7 cellular contexts compared by ENCODE assay signal in the genomic region with DNA sequence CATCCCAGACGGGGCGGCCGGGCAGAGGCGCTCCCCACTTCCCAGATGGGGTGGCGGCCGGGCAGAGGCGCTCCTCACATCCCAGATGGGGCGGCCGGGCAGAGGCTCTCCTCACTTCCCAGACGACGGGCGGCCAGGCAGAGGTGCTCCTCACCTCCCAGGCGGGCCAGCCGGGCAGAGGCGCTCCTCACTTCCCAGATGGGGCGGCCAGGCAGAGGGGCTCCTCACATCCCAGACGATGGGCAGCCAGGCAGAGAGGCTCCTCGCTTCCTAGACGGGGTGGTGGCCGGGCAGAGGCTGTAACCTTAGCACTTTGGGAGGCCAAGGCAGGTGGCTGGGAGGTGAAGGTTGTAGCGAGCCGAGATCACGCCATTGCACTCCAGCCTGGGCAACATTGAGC. TPM values are rescaled to one million over a fixed set of nuclear protein-coding genes. Genes with fewer than 3 reads are reported as not detected.
A peak's percentile ranks its signal among the peaks of the same experiment; 100 is the strongest.
DNase-seq lines count a peak whose midpoint lies in the region; ATAC-seq, FAIRE-seq and TF ChIP-seq lines count a peak whose summit lies in the region.
"Not testable (repeated sequence)": the region's sequence is repeated elsewhere in the genome, so short reads cannot be mapped to it uniquely, and the experiment has no call there.

No MANE protein-coding gene starts in this region.

- H3K79me2 ChIP-seq in HepG2 (ENCODE audit: insufficient read depth, low read length): not testable (repeated sequence)

- H3K27ac ChIP-seq in RWPE2 (ENCODE audit: poor library complexity, severe bottlenecking); endodermal cell (ENCODE audit: low read depth, low read length); suprapubic skin: not testable (repeated sequence)
- peak overlapping the region; percentile 50 for H3K27ac ChIP-seq in HepG2 (ENCODE audit: extremely low read length, insufficient read depth, low read length)

- FAIRE-seq in HepG2 (lab: Jason Lieb, UNC): not testable (repeated sequence)

- DNase-seq in RWPE2 (ENCODE audit: low spot score) (peak; percentile 37), endodermal cell (peak; percentile 15), mesenteric fat pad (ENCODE audit: low spot score) (peak; percentile 41), posterior vena cava (ENCODE audit: low spot score) (peak; percentile 59), suprapubic skin (ENCODE audit: low spot score in 2 of 2) (peak; percentile 44 to 49)
- DNase-seq in activated CD8-positive, alpha-beta memory T cell treated with anti-CD3 and anti-CD28 coated beads, Interleukin-2, amount 10 ng/mL, durations not matched to agents 7 days and 5 days: peak; percentile 14
- not testable (repeated sequence) for DNase-seq in HepG2 (ENCODE audit: low spot score)

- in situ Hi-C loops in HepG2 (cut with HindIII; ENCODE audit: extremely low pct_ligation_motif_present, low pct_unique_long_range_greater_than_20kb): not testable (repeated sequence)

- 91 to 92% methylated on average over 10 to 23 of the region's 23 CpGs for WGBS in endodermal cell (ENCODE audit: insufficient coverage in 1 of 2, insufficient read length in 1 of 2), 2 experiments
- 96% methylated on average over 19 of the region's 23 CpGs for WGBS in HepG2 (ENCODE audit: low lambda C conversion rate)
- no CpG with 5 or more reads among the region's 23 CpGs for WGBS in suprapubic skin

- H3K9me3 ChIP-seq in RWPE2 (ENCODE audit: severe bottlenecking); endodermal cell (ENCODE audit: control insufficient read depth, low read length); suprapubic skin: not testable (repeated sequence)
- peaks cover 18% of the 10 kb centered on the region for H3K9me3 ChIP-seq in HepG2 (ENCODE audit: low read length)

- not testable (repeated sequence) for ATAC-seq in RWPE2 (ENCODE audit: low read depth); activated CD8-positive, alpha-beta memory T cell treated with anti-CD3 and anti-CD28 coated beads, Interleukin-2, amount 10 ng/mL, durations not matched to agents 7 days and 5 days; HepG2

- not testable (repeated sequence) for H3K9me3 Mint-ChIP-seq in activated CD8-positive, alpha-beta memory T cell treated with anti-CD3 and anti-CD28 coated beads, Interleukin-2, amount 10 ng/mL, durations not matched to agents 7 days and 5 days (ENCODE audit: low read depth)
- peaks cover 38% of the 10 kb centered on the region for H3K9me3 Mint-ChIP-seq in endodermal cell

- not testable (repeated sequence) for H3K4me3 ChIP-seq in RWPE2 (ENCODE audit: severe bottlenecking); endodermal cell (ENCODE audit: low read length); HepG2 (replicated peaks in 1 of 3; ENCODE audit: insufficient read depth in 1 of 3, low read depth in 2 of 3, low read length in 3 of 3); suprapubic skin

- H3K4me2 ChIP-seq in HepG2 (ENCODE audit: low read depth, low read length): not testable (repeated sequence)

- TF ChIP-seq POLR2A in HepG2 (IDR thresholded peaks at IDR 0.05; ENCODE audit: insufficient read depth in 1 of 2, low read depth in 2 of 2, low read length in 2 of 2); suprapubic skin (IDR thresholded peaks at IDR 0.05): not testable (repeated sequence)

- BruUV-seq in HepG2 (replicated peaks; lab: Mats Ljungman, UMichigan): not testable (repeated sequence)

- H3K4me1 ChIP-seq in RWPE2 (ENCODE audit: insufficient read depth, poor library complexity, severe bottlenecking); endodermal cell (ENCODE audit: control insufficient read depth, insufficient read depth, low read length); suprapubic skin: not testable (repeated sequence)
- H3K4me1 ChIP-seq in HepG2 (ENCODE audit: insufficient read depth, low read length): peaks cover 35% of the 10 kb centered on the region

- not testable (repeated sequence) for H3K27me3 ChIP-seq in RWPE2 (ENCODE audit: insufficient read depth, poor library complexity, severe bottlenecking); endodermal cell (ENCODE audit: control insufficient read depth, insufficient read depth, low read length, poor library complexity, severe bottlenecking); HepG2 (ENCODE audit: control insufficient read depth in 1 of 2, insufficient read depth in 2 of 2, low read length in 2 of 2); suprapubic skin

- not testable (repeated sequence) for H3K4me3 Mint-ChIP-seq in activated CD8-positive, alpha-beta memory T cell treated with anti-CD3 and anti-CD28 coated beads, Interleukin-2, amount 10 ng/mL, durations not matched to agents 7 days and 5 days; endodermal cell

- intact Hi-C loops in HepG2 (cut with micrococcal nuclease; ENCODE audit: unreplicated experiment); posterior vena cava (cut with DNase I): not testable (repeated sequence)

- CTCF ChIA-PET in activated CD8-positive, alpha-beta memory T cell treated with anti-CD3 and anti-CD28 coated beads, Interleukin-2, amount 10 ng/mL, durations not matched to agents 7 days and 5 days (lab: Charles Lee); HepG2 (lab: Yijun Ruan, JAX; ENCODE audit: low intra/inter-chr PET ratio, low total read pairs): not testable (repeated sequence)

- H3K36me3 Mint-ChIP-seq in activated CD8-positive, alpha-beta memory T cell treated with anti-CD3 and anti-CD28 coated beads, Interleukin-2, amount 10 ng/mL, durations not matched to agents 7 days and 5 days; endodermal cell (ENCODE audit: low read depth): not testable (repeated sequence)

- not testable (repeated sequence) for H3K9ac ChIP-seq in endodermal cell (ENCODE audit: extremely low read depth, low read length, poor library complexity, severe bottlenecking); HepG2 (ENCODE audit: insufficient read depth, low read depth, low read length)

- H3K27ac Mint-ChIP-seq in activated CD8-positive, alpha-beta memory T cell treated with anti-CD3 and anti-CD28 coated beads, Interleukin-2, amount 10 ng/mL, durations not matched to agents 7 days and 5 days; endodermal cell: not testable (repeated sequence)

- not testable (repeated sequence) for TF ChIP-seq CTCF in RWPE2 (IDR thresholded peaks at IDR 0.05; ENCODE audit: poor library complexity, severe bottlenecking); endodermal cell (conservative IDR thresholded peaks at IDR 0.05); HepG2 (CRISPR knock-in tag; IDR thresholded peaks at IDR 0.05); suprapubic skin (IDR thresholded peaks at IDR 0.05)

- H3K36me3 ChIP-seq in RWPE2 (ENCODE audit: low read depth); endodermal cell (ENCODE audit: control insufficient read depth, insufficient read depth, low read length); HepG2 (replicated peaks in 1 of 2; ENCODE audit: control insufficient read depth in 1 of 2, insufficient read depth in 2 of 2, low read length in 2 of 2); suprapubic skin: not testable (repeated sequence)

- H4K20me1 ChIP-seq in HepG2 (ENCODE audit: insufficient read depth, low read length): not testable (repeated sequence)

- not testable (repeated sequence) for TF ChIP-seq RAD21 in HepG2 (CRISPR knock-in tag; IDR thresholded peaks at IDR 0.05)

- TF ChIP-seq EP300 in HepG2 (IDR thresholded peaks at IDR 0.05; ENCODE audit: low read depth in 2 of 2, low read length in 2 of 2); HepG2 (CRISPR knock-in tag; IDR thresholded peaks at IDR 0.05; ENCODE audit: borderline replicate concordance); suprapubic skin (IDR thresholded peaks at IDR 0.05): not testable (repeated sequence)

- peaks cover 11% of the 10 kb centered on the region for H3K4me1 Mint-ChIP-seq in activated CD8-positive, alpha-beta memory T cell treated with anti-CD3 and anti-CD28 coated beads, Interleukin-2, amount 10 ng/mL, durations not matched to agents 7 days and 5 days
- H3K4me1 Mint-ChIP-seq in endodermal cell: not testable (repeated sequence)

- POLR2A ChIA-PET in HepG2 (lab: Yijun Ruan, JAX): not testable (repeated sequence)

- H3K27me3 Mint-ChIP-seq in activated CD8-positive, alpha-beta memory T cell treated with anti-CD3 and anti-CD28 coated beads, Interleukin-2, amount 10 ng/mL, durations not matched to agents 7 days and 5 days: peaks cover 15% of the 10 kb centered on the region
- H3K27me3 Mint-ChIP-seq in endodermal cell (ENCODE audit: insufficient read depth): not testable (repeated sequence)

- H2AFZ ChIP-seq in HepG2 (ENCODE audit: low read length): not testable (repeated sequence)

RNA-seq across cellular contexts. Expression of a gene that starts 5.1 kb away (rescaled TPM):
- 100 to 1,000 TPM; 150 to 227 TPM for total RNA-seq in activated CD8-positive, alpha-beta memory T cell treated with anti-CD3 and anti-CD28 coated beads, Interleukin-2, amount 10 ng/mL, durations not matched to agents 7 days and 5 days
- total RNA-seq in endodermal cell (100 to 1,000 TPM; 227 to 263 TPM), HepG2 (2016; rRNA removed; fragmentation: Illumina TruSeq; extraction: Trizol) (515 and 623 TPM in 2 replicates), mesenteric fat pad (158 TPM), posterior vena cava (100 to 1,000 TPM; 102 to 111 TPM), suprapubic skin (10 to 100 TPM; 63.8 to 92.5 (median 86.4) TPM)
- polyA plus RNA-seq in endodermal cell (2013, experiment 1 of 2): 109 TPM
- polyA plus RNA-seq in endodermal cell (2013, experiment 2 of 2): 101 TPM
- 133 and 145 TPM in 2 replicates for total RNA-seq in HepG2 (2016; cell fraction: cytosol; rRNA removed; fragmentation: Illumina TruSeq; extraction: Trizol; ENCODE audit: low read depth)
- 510 and 641 TPM in 2 replicates for total RNA-seq in HepG2 (2016; cell fraction: insoluble cytoplasmic fraction; rRNA removed; fragmentation: Illumina TruSeq; extraction: Trizol)
- 238 and 242 TPM in 2 replicates for total RNA-seq in HepG2 (2016; cell fraction: membrane; rRNA removed; fragmentation: Illumina TruSeq; extraction: Trizol)
- 214 and 243 TPM in 2 replicates for total RNA-seq in HepG2 (2016; cell fraction: nucleus; rRNA removed; fragmentation: Illumina TruSeq; extraction: Trizol)
- polyA plus RNA-seq in HepG2 (2011; rRNA removed): 688 and 721 TPM in 2 replicates
- polyA plus RNA-seq in HepG2 (2011; cell fraction: cytosol; rRNA removed): 568 and 609 TPM in 2 replicates
- 175 and 197 TPM in 2 replicates for polyA plus RNA-seq in HepG2 (2011; cell fraction: nucleus; rRNA removed)
- 461 and 478 TPM in 2 replicates for polyA plus RNA-seq in HepG2 (2012)
- 175 and 189 TPM in 2 replicates for polyA plus RNA-seq in HepG2 (2016; cell fraction: cytosol; fragmentation: Illumina TruSeq; extraction: Trizol; ENCODE audit: low read depth)
- 675 and 689 TPM in 2 replicates for polyA plus RNA-seq in HepG2 (2016; cell fraction: insoluble cytoplasmic fraction; fragmentation: Illumina TruSeq; extraction: Trizol; ENCODE audit: low read depth)
- 218 and 222 TPM in 2 replicates for polyA plus RNA-seq in HepG2 (2016; cell fraction: membrane; fragmentation: Illumina TruSeq; extraction: Trizol; ENCODE audit: low read depth)
- 412 and 415 TPM in 2 replicates for polyA plus RNA-seq in HepG2 (2016; cell fraction: nucleus; fragmentation: Illumina TruSeq; extraction: Trizol; ENCODE audit: insufficient read depth, low read depth)
- 950 and 1,090 TPM in 2 replicates for polyA minus RNA-seq in HepG2 (2011; rRNA and poly(A)+ RNA removed; ENCODE audit: low replicate concordance)
- polyA minus RNA-seq in HepG2 (2011; cell fraction: cytosol; rRNA and poly(A)+ RNA removed): 133 and 158 TPM in 2 replicates
- polyA minus RNA-seq in HepG2 (2011; cell fraction: nucleus; rRNA and poly(A)+ RNA removed): 74.5 and 93.1 TPM in 2 replicates

RNA-seq across cellular contexts. Expression of a gene that starts 57.7 kb away (rescaled TPM):
- total RNA-seq in activated CD8-positive, alpha-beta memory T cell treated with anti-CD3 and anti-CD28 coated beads, Interleukin-2, amount 10 ng/mL, durations not matched to agents 7 days and 5 days: 10 to 100 TPM; 32.2 to 34.4 TPM
- total RNA-seq in endodermal cell: 10 to 100 TPM; 42.6 to 60.0 TPM
- 15.5 TPM for polyA plus RNA-seq in endodermal cell (2013, experiment 1 of 2)
- polyA plus RNA-seq in endodermal cell (2013, experiment 2 of 2): 19.1 TPM
- 30.2 and 58.2 TPM in 2 replicates for total RNA-seq in HepG2 (2016; rRNA removed; fragmentation: Illumina TruSeq; extraction: Trizol)
- 12.2 and 13.8 TPM in 2 replicates for total RNA-seq in HepG2 (2016; cell fraction: cytosol; rRNA removed; fragmentation: Illumina TruSeq; extraction: Trizol; ENCODE audit: low read depth)
- 28.9 and 51.4 TPM in 2 replicates for total RNA-seq in HepG2 (2016; cell fraction: insoluble cytoplasmic fraction; rRNA removed; fragmentation: Illumina TruSeq; extraction: Trizol)
- 22.6 and 24.4 TPM in 2 replicates for total RNA-seq in HepG2 (2016; cell fraction: membrane; rRNA removed; fragmentation: Illumina TruSeq; extraction: Trizol)
- 28.7 and 34.7 TPM in 2 replicates for total RNA-seq in HepG2 (2016; cell fraction: nucleus; rRNA removed; fragmentation: Illumina TruSeq; extraction: Trizol)
- 15.8 and 16.2 TPM in 2 replicates for polyA plus RNA-seq in HepG2 (2011; rRNA removed)
- polyA plus RNA-seq in HepG2 (2011; cell fraction: cytosol; rRNA removed): 8.1 and 11.9 TPM in 2 replicates
- polyA plus RNA-seq in HepG2 (2011; cell fraction: nucleus; rRNA removed): 10.7 and 11.7 TPM in 2 replicates
- polyA plus RNA-seq in HepG2 (2012): 9.9 and 13.6 TPM in 2 replicates
- polyA plus RNA-seq in HepG2 (2016; cell fraction: cytosol; fragmentation: Illumina TruSeq; extraction: Trizol; ENCODE audit: low read depth): 1.9 and 2.2 TPM in 2 replicates
- 36.1 and 37.0 TPM in 2 replicates for polyA plus RNA-seq in HepG2 (2016; cell fraction: insoluble cytoplasmic fraction; fragmentation: Illumina TruSeq; extraction: Trizol; ENCODE audit: low read depth)
- 8.3 and 8.9 TPM in 2 replicates for polyA plus RNA-seq in HepG2 (2016; cell fraction: membrane; fragmentation: Illumina TruSeq; extraction: Trizol; ENCODE audit: low read depth)
- 34.4 and 37.4 TPM in 2 replicates for polyA plus RNA-seq in HepG2 (2016; cell fraction: nucleus; fragmentation: Illumina TruSeq; extraction: Trizol; ENCODE audit: insufficient read depth, low read depth)
- polyA minus RNA-seq in HepG2 (2011; rRNA and poly(A)+ RNA removed; ENCODE audit: low replicate concordance): 46.7 and 47.2 TPM in 2 replicates
- polyA minus RNA-seq in HepG2 (2011; cell fraction: cytosol; rRNA and poly(A)+ RNA removed): 38.3 and 51.1 TPM in 2 replicates
- 32.1 and 40.2 TPM in 2 replicates for polyA minus RNA-seq in HepG2 (2011; cell fraction: nucleus; rRNA and poly(A)+ RNA removed)
- total RNA-seq in mesenteric fat pad: 41.8 TPM
- 10 to 100 TPM; 39.0 to 40.9 TPM for total RNA-seq in posterior vena cava
- 100 to 1,000 TPM in 1 of 4 donors, 10 to 100 TPM in 3; 76.6 to 148 (median 83.2) TPM for total RNA-seq in suprapubic skin
